In genomic region chr9:123104807-123105206, GRCh38 we compare ENCODE assay signal across 23 cellular contexts.
DNase-seq lines count a peak whose midpoint lies in the region; ATAC-seq and TF ChIP-seq lines count a peak whose summit lies in the region.
"Had no signal": no experiment of that assay in that cellular context is flagged by ENCODE, and none has a peak within 500 bp of the region (broad histone marks: within the 10 kb centered on the region; RNA-seq: fewer than 3 reads in every experiment).

No MANE protein-coding gene starts in this region.

- peak overlapping the region; percentile 22 for H3K27ac Mint-ChIP-seq in activated T-cell treated with anti-CD3 and anti-CD28 coated beads, Interleukin-2, amount 50 U/mL, for 24 hours
- H3K27ac Mint-ChIP-seq in IgD-negative memory B cell, result peak overlapping the region in 2 of 3 donors; percentile 42 to 78
- peak overlapping the region; percentile 1 for H3K27ac Mint-ChIP-seq in stimulated activated effector memory CD8-positive, alpha-beta T cell treated with anti-CD3 and anti-CD28 coated beads, Interleukin-12 subunit alpha, Interleukin-12 subunit beta, amount 100 ng/mL, for 72 hours
- H3K27ac Mint-ChIP-seq: CD4-positive, alpha-beta T cell had no signal

- no peaks in the 10 kb centered on the region for H3K27me3 Mint-ChIP-seq in activated T-cell treated with anti-CD3 and anti-CD28 coated beads, Interleukin-2, amount 50 U/mL, for 24 hours
- H3K27me3 Mint-ChIP-seq in IgD-negative memory B cell, result no peaks in the 10 kb centered on the region
- H3K27me3 Mint-ChIP-seq: CD4-positive, alpha-beta T cell; T-cell had no signal

- DNase-seq in activated T-cell treated with anti-CD3 and anti-CD28 coated beads, Interleukin-2, amount 50 U/mL, for 24 hours, result no peak
- no peak for DNase-seq in activated T-cell treated with anti-CD3 and anti-CD28 coated beads, Interleukin-2, amount 50 U/mL, for 1 hour
- DNase-seq in stimulated activated effector memory CD8-positive, alpha-beta T cell treated with anti-CD3 and anti-CD28 coated beads, Interleukin-12 subunit alpha, Interleukin-12 subunit beta, amount 100 ng/mL, for 72 hours (ENCODE audit: low spot score in 2 of 2), result no peak
- no peak for DNase-seq in stimulated activated CD8-positive, alpha-beta memory T cell treated with anti-CD3 and anti-CD28 coated beads, Interleukin-4, amount 100 ng/mL, for 48 hours
- no peak for DNase-seq in NCI-H2029 (lab: John Stamatoyannopoulos, UW)
- DNase-seq: CD4-positive, alpha-beta T cell; COR-L47; NCI-H1092 treated with DMSO at 0.1 percent for 48 hours; NCI-H1436; NCI-H187 treated with DMSO at 0.1 percent for 48 hours; NCI-H2107; NCI-H2227 treated with DMSO at 0.1 percent for 48 hours; NCI-H69; PC-9; SJCRH30; T-cell had no signal

- ATAC-seq in stimulated activated effector memory CD8-positive, alpha-beta T cell treated with anti-CD3 and anti-CD28 coated beads, Interleukin-12 subunit alpha, Interleukin-12 subunit beta, amount 100 ng/mL, for 72 hours, result no peak
- no peak for ATAC-seq in GM19324 (IDR thresholded peaks at IDR 0.05; ENCODE audit: low FRiP score, unreplicated experiment)
- ATAC-seq: GM12878, HCT116, Right ventricle myocardium inferior, T-cell had no signal

- peak overlapping the region; percentile 18; the same call in 1 of the 2 replicates for H3K27ac ChIP-seq in VCaP
- H3K27ac ChIP-seq: BLaER1 treated with 17β-estradiol and CSF1 and Interleukin-3, amounts not matched to agents 10 nM and 100 nM; PC-9; SJCRH30 had no signal

- H3K36me3 Mint-ChIP-seq in activated T-cell treated with anti-CD3 and anti-CD28 coated beads, Interleukin-2, amount 50 U/mL, for 24 hours (ENCODE audit: low read depth), result peaks cover 74% of the 10 kb centered on the region
- H3K36me3 Mint-ChIP-seq in IgD-negative memory B cell, result no peaks in the 10 kb centered on the region
- peaks cover 56% of the 10 kb centered on the region for H3K36me3 Mint-ChIP-seq in stimulated activated effector memory CD8-positive, alpha-beta T cell treated with anti-CD3 and anti-CD28 coated beads, Interleukin-12 subunit alpha, Interleukin-12 subunit beta, amount 100 ng/mL, for 72 hours

- no peaks in the 10 kb centered on the region for H3K4me1 Mint-ChIP-seq in activated T-cell treated with anti-CD3 and anti-CD28 coated beads, Interleukin-2, amount 50 U/mL, for 24 hours (ENCODE audit: low read depth)
- peaks cover 0 to 4% (median 0%) of the 10 kb centered on the region in 3 donors for H3K4me1 Mint-ChIP-seq in IgD-negative memory B cell
- no peaks in the 10 kb centered on the region for H3K4me1 Mint-ChIP-seq in stimulated activated effector memory CD8-positive, alpha-beta T cell treated with anti-CD3 and anti-CD28 coated beads, Interleukin-12 subunit alpha, Interleukin-12 subunit beta, amount 100 ng/mL, for 72 hours
- H3K4me1 Mint-ChIP-seq: T-cell had no signal

- no peaks in the 10 kb centered on the region for H3K9me3 Mint-ChIP-seq in activated T-cell treated with anti-CD3 and anti-CD28 coated beads, Interleukin-2, amount 50 U/mL, for 24 hours
- H3K9me3 Mint-ChIP-seq in IgD-negative memory B cell, result no peaks in the 10 kb centered on the region
- no peaks in the 10 kb centered on the region for H3K9me3 Mint-ChIP-seq in stimulated activated effector memory CD8-positive, alpha-beta T cell treated with anti-CD3 and anti-CD28 coated beads, Interleukin-12 subunit alpha, Interleukin-12 subunit beta, amount 100 ng/mL, for 72 hours
- H3K9me3 Mint-ChIP-seq: CD4-positive, alpha-beta T cell; T-cell had no signal

- no peak overlapping the region for H3K4me3 Mint-ChIP-seq in activated T-cell treated with anti-CD3 and anti-CD28 coated beads, Interleukin-2, amount 50 U/mL, for 24 hours
- H3K4me3 Mint-ChIP-seq in IgD-negative memory B cell, result no peak overlapping the region
- H3K4me3 Mint-ChIP-seq in stimulated activated effector memory CD8-positive, alpha-beta T cell treated with anti-CD3 and anti-CD28 coated beads, Interleukin-12 subunit alpha, Interleukin-12 subunit beta, amount 100 ng/mL, for 72 hours, result no peak overlapping the region
- H3K4me3 Mint-ChIP-seq: CD4-positive, alpha-beta T cell; T-cell had no signal

- TF ChIP-seq CTCF in VCaP (conservative IDR thresholded peaks at IDR 0.05), result no peak

Comparison
In these comparisons a context has a peak if more than half of its experiments do, and no peak if none do; other contexts are left out.
1. H3K27ac Mint-ChIP-seq: peak in every context shown above with its lines; median percentile 60 in IgD-negative memory B cell; 22 in activated T-cell treated with anti-CD3 and anti-CD28 coated beads, Interleukin-2, amount 50 U/mL, for 24 hours; 1 in stimulated activated effector memory CD8-positive, alpha-beta T cell treated with anti-CD3 and anti-CD28 coated beads, Interleukin-12 subunit alpha, Interleukin-12 subunit beta, amount 100 ng/mL, for 72 hours.